In genomic region chr19:3801412-3802096, GRCh38 we compare ENCODE assay signal across 9 cellular contexts. TPM values are rescaled to one million over a fixed set of nuclear protein-coding genes. Genes with fewer than 3 reads are reported as not detected.
DNase-seq lines count a peak whose midpoint lies in the region; ATAC-seq and TF ChIP-seq lines count a peak whose summit lies in the region.
"Had no signal": no experiment of that assay in that cellular context is flagged by ENCODE, and none has a peak within 500 bp of the region (broad histone marks: within the 10 kb centered on the region; RNA-seq: fewer than 3 reads in every experiment).

No MANE protein-coding gene starts in this region.

- H3K9ac ChIP-seq in NT2/D1 (ENCODE audit: insufficient read length, low read depth) (no peak overlapping the region), iPS-15b (ENCODE audit: low read depth, low read length) (no peak overlapping the region)

- H3K27me3 ChIP-seq in NT2/D1 (ENCODE audit: insufficient read depth, insufficient read length) (peaks cover 38% of the 10 kb centered on the region), adrenal gland (peaks cover 28% of the 10 kb centered on the region), iPS-15b (ENCODE audit: control insufficient read depth, insufficient read depth, low read length) (peaks cover 5% of the 10 kb centered on the region)

- H3K4me1 ChIP-seq in NT2/D1 (ENCODE audit: insufficient read depth, insufficient read length): peaks cover 5% of the 10 kb centered on the region
- peaks cover 0 to 4% of the 10 kb centered on the region in 2 donors for H3K4me1 ChIP-seq in adrenal gland (replicated peaks in 1 of 2)
- H3K4me1 ChIP-seq in iPS-15b (ENCODE audit: control insufficient read depth, insufficient read depth, low read length): no peaks in the 10 kb centered on the region

- H3K4me3 ChIP-seq in NT2/D1 (ENCODE audit: insufficient read length, low read depth) (peak overlapping the region; percentile 21), adrenal gland (peak overlapping the region in 1 of 4 donors; percentile 15), iPS-15b (ENCODE audit: low read depth, low read length) (peak overlapping the region; percentile 58)

- intact Hi-C loops in adrenal gland (cut with DNase I): no loop called here

- no peak for TF ChIP-seq POLR2A in adrenal gland (IDR thresholded peaks at IDR 0.05)

- DNase-seq in DMS153 (lab: John Stamatoyannopoulos, UW): peak; percentile 34
- DNase-seq in NT2/D1 (ENCODE audit: low read depth, low spot score): peak; percentile 20
- DNase-seq in adrenal gland: peak in 4 of 7 donors; percentile 19 to 58 (median 32)
- DNase-seq in stimulated activated CD4-positive, alpha-beta T cell treated with anti-CD3 and anti-CD28 coated beads, Interleukin-4, amount 100 ng/mL, for 1 hour: peak; percentile 58
- no peak for DNase-seq in amniotic stem cell (lab: John Stamatoyannopoulos, UW)

- H3K9me3 ChIP-seq in NT2/D1 (ENCODE audit: insufficient read depth, low read length) (peaks cover 4% of the 10 kb centered on the region), adrenal gland (replicated peaks in 1 of 3) (no peaks in the 10 kb centered on the region), iPS-15b (ENCODE audit: control insufficient read depth, insufficient read depth, low read length) (no peaks in the 10 kb centered on the region)

- H3K27ac ChIP-seq in adrenal gland: no peak overlapping the region
- H3K27ac ChIP-seq: epithelial cell of prostate had no signal

- no peak for TF ChIP-seq CTCF in adrenal gland (IDR thresholded peaks at IDR 0.05)

- 2 to 5% (median 4%) methylated on average over 21 to 46 of the region's 46 CpGs for WGBS in adrenal gland, 4 donors

- no peaks in the 10 kb centered on the region for H3K36me3 ChIP-seq in NT2/D1 (ENCODE audit: insufficient read depth, insufficient read length, low read length)
- H3K36me3 ChIP-seq in adrenal gland (replicated peaks in 1 of 2): no peaks in the 10 kb centered on the region
- H3K36me3 ChIP-seq in iPS-15b (ENCODE audit: control insufficient read depth, insufficient read depth, low read length): no peaks in the 10 kb centered on the region

- ATAC-seq in GM19452 (IDR thresholded peaks at IDR 0.05; ENCODE audit: unreplicated experiment) (no peak), GM21576 (IDR thresholded peaks at IDR 0.05; ENCODE audit: unreplicated experiment) (no peak)

RNA-seq across cellular contexts. Expression of gene MATK, which starts 15.4 kb away (rescaled TPM):
- 1 to 10 TPM in 5 of 8 donors, under 1 TPM in 3; 0.72 to 3.3 (median 1.4) TPM for total RNA-seq in adrenal gland
- polyA plus RNA-seq in adrenal gland: 10 to 100 TPM in 1 of 3 donors, 1 to 10 TPM in 1, under 1 TPM in 1; 0.26 to 20.7 (median 3.5) TPM

RNA-seq across cellular contexts. Expression of gene RAX2, which starts 29.5 kb away (rescaled TPM):
- not detected for total RNA-seq in adrenal gland
- not detected for polyA plus RNA-seq in adrenal gland

RNA-seq across cellular contexts. Expression of gene MRPL54, which starts 39.1 kb away (rescaled TPM):
- total RNA-seq in adrenal gland: 100 to 1,000 TPM in 6 of 8 donors, 10 to 100 TPM in 2; 83.2 to 229 (median 107) TPM
- polyA plus RNA-seq in adrenal gland: 100 to 1,000 TPM in 1 of 3 donors, 10 to 100 TPM in 2; 60.2 to 172 (median 100.0) TPM

RNA-seq across cellular contexts. Expression of gene APBA3, which starts 40.1 kb away (rescaled TPM):
- total RNA-seq in adrenal gland: 10 to 100 TPM; 11.1 to 35.6 (median 23.3) TPM
- polyA plus RNA-seq in adrenal gland: 10 to 100 TPM in 2 of 3 donors, 1 to 10 TPM in 1; 2.6 to 43.8 (median 24.0) TPM
